In genomic region chr4:140102406-140102805, GRCh38 we compare ENCODE assay signal across 1 cellular context.
TF ChIP-seq lines count a peak whose summit lies in the region.

No MANE protein-coding gene starts in this region.

TF ChIP-seq in K562, 482 proteins besides CTCF, POLR2A, EP300 and RAD21:
- no peak for TF ChIP-seq KLF6 (CRISPR knock-in tag; IDR thresholded peaks at IDR 0.05; ENCODE audit: borderline replicate concordance)
- TF ChIP-seq TEAD4 (IDR thresholded peaks at IDR 0.05; ENCODE audit: low read length): peak; percentile 56; the same call in 1 of the 2 replicates
- no peak for TF ChIP-seq TEAD4 (CRISPR knock-in tag; IDR thresholded peaks at IDR 0.05; ENCODE audit: borderline replicate concordance)
- no peak for TF ChIP-seq TCF15 (CRISPR knock-in tag; IDR thresholded peaks at IDR 0.05)
- no peak for TF ChIP-seq CBX1 (IDR thresholded peaks at IDR 0.05; ENCODE audit: low read depth)
- peak; percentile 67 for TF ChIP-seq CBFA2T2 (conservative IDR thresholded peaks at IDR 0.05)
- TF ChIP-seq FOXO4 (CRISPR knock-in tag; IDR thresholded peaks at IDR 0.05): no peak
- TF ChIP-seq SMAD4 (CRISPR knock-in tag; conservative IDR thresholded peaks at IDR 0.05): 0 out of 2 replicates have a peak, but pooled peaks have one; percentile 31
- no peak for TF ChIP-seq ZNF740 (CRISPR knock-in tag; IDR thresholded peaks at IDR 0.05)
- TF ChIP-seq ZNF740 (tag; IDR thresholded peaks at IDR 0.05): no peak
- no peak for TF ChIP-seq ZNF197 (CRISPR knock-in tag; IDR thresholded peaks at IDR 0.05; ENCODE audit: low read depth)
- no peak for TF ChIP-seq ZFX (CRISPR knock-in tag; IDR thresholded peaks at IDR 0.05)
- peak; percentile 29; the same call in 1 of the 2 replicates for TF ChIP-seq ATF3 (IDR thresholded peaks at IDR 0.05)
- no peak for TF ChIP-seq ATF3 (CRISPR knock-in tag; conservative IDR thresholded peaks at IDR 0.05)
- TF ChIP-seq ETV1 (tag; conservative IDR thresholded peaks at IDR 0.05; ENCODE audit: low read depth): no peak
- peak; percentile 76 for TF ChIP-seq TAL1 (IDR thresholded peaks at IDR 0.05)
- TF ChIP-seq ZNF165 (CRISPR knock-in tag; IDR thresholded peaks at IDR 0.05; ENCODE audit: borderline replicate concordance): no peak
- no peak for TF ChIP-seq MTF1 (CRISPR knock-in tag; IDR thresholded peaks at IDR 0.05; ENCODE audit: borderline replicate concordance)
- TF ChIP-seq BCOR (IDR thresholded peaks at IDR 0.05): no peak
- peak; percentile 64; the same call in 1 of the 2 replicates for TF ChIP-seq NCOR1 (IDR thresholded peaks at IDR 0.05)
- TF ChIP-seq ATF1 (CRISPR knock-in tag; IDR thresholded peaks at IDR 0.05): no peak
- peak; percentile 32 for TF ChIP-seq ATF1 (tag; IDR thresholded peaks at IDR 0.05)
- no peak for TF ChIP-seq USF2 (CRISPR knock-in tag; IDR thresholded peaks at IDR 0.05)
- TF ChIP-seq CAMTA2 (CRISPR knock-in tag; conservative IDR thresholded peaks at IDR 0.05): no peak
- no peak for TF ChIP-seq GABPB1 (CRISPR knock-in tag; IDR thresholded peaks at IDR 0.05)
- TF ChIP-seq PCBP1 (IDR thresholded peaks at IDR 0.05; ENCODE audit: low read depth, low read length, poor library complexity, severe bottlenecking): no peak
- no peak for TF ChIP-seq ZNF583 (CRISPR knock-in tag; IDR thresholded peaks at IDR 0.05)
- no peak for TF ChIP-seq RFX5 (IDR thresholded peaks at IDR 0.05; ENCODE audit: low read depth, low read length)
- peak; percentile 38; the same call in 1 of the 2 replicates for TF ChIP-seq ATF7 (IDR thresholded peaks at IDR 0.05)
- TF ChIP-seq ZNF780A (CRISPR knock-in tag; IDR thresholded peaks at IDR 0.05): no peak
- no peak for TF ChIP-seq ZHX1 (conservative IDR thresholded peaks at IDR 0.05; ENCODE audit: low read length)
- TF ChIP-seq HEY1 (CRISPR knock-in tag; IDR thresholded peaks at IDR 0.05; ENCODE audit: borderline replicate concordance): no peak
- no peak for TF ChIP-seq HNRNPK (IDR thresholded peaks at IDR 0.05; ENCODE audit: low read depth, low read length, poor library complexity, severe bottlenecking)
- no peak for TF ChIP-seq NCOA2 (IDR thresholded peaks at IDR 0.05; ENCODE audit: partially characterized antibody in 2 of 2)
- TF ChIP-seq FUS (optimal IDR thresholded peaks at IDR 0.05; ENCODE audit: low read depth, low read length): no peak
- TF ChIP-seq JUND (IDR thresholded peaks at IDR 0.05; ENCODE audit: borderline replicate concordance, low read depth, low read length): 0 out of 2 replicates have a peak, but pooled peaks have one; percentile 17
- TF ChIP-seq JUND (tag; IDR thresholded peaks at IDR 0.05; ENCODE audit: borderline replicate concordance, low read depth, low read length): no peak
- TF ChIP-seq CBFA2T3 (IDR thresholded peaks at IDR 0.05): peak; percentile 72
- TF ChIP-seq ARID1B (IDR thresholded peaks at IDR 0.05): peak; percentile 53
- TF ChIP-seq ZNF507 (tag; conservative IDR thresholded peaks at IDR 0.05): no peak
- TF ChIP-seq TCF3 (CRISPR knock-in tag; IDR thresholded peaks at IDR 0.05): peak; percentile 63
